Comparison of ENCODE assay signal across 1 cellular context in the genomic region with DNA sequence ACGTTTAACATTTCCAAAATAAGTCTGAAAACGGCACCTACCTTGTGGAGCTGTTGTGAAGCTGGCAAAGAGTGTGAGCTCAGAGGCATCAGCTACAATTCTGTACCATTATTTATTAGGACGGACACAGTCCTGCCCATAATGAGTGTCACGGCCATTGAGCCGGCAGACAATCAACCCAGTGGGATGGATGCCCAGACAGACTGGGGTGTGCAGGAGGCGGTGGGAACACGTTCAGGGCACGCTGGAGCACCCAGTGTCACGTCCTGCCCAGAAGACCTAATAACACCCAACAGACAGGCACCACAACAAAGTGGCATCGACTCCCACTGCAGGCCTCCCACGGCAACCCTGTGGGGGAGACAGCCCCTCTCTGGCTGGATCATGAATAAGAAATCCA.
A peak's percentile ranks its signal among the peaks of the same experiment; 100 is the strongest.
TF ChIP-seq lines count a peak whose summit lies in the region.

No MANE protein-coding gene starts in this region.

TF ChIP-seq in HEK293, 187 proteins besides CTCF, POLR2A, EP300 and RAD21:
- no peak for TF ChIP-seq ZNF449 (tag by site-specific recombination; IDR thresholded peaks at IDR 0.05)
- TF ChIP-seq EGR2 (tag by site-specific recombination; IDR thresholded peaks at IDR 0.05; ENCODE audit: low read depth), result peak; percentile 35; the same call in 1 of the 2 replicates
- peak; percentile 33 for TF ChIP-seq ZFHX2 (tag by site-specific recombination; conservative IDR thresholded peaks at IDR 0.05)
